ENCODE assay signal across 10 cellular contexts in the genomic region with DNA sequence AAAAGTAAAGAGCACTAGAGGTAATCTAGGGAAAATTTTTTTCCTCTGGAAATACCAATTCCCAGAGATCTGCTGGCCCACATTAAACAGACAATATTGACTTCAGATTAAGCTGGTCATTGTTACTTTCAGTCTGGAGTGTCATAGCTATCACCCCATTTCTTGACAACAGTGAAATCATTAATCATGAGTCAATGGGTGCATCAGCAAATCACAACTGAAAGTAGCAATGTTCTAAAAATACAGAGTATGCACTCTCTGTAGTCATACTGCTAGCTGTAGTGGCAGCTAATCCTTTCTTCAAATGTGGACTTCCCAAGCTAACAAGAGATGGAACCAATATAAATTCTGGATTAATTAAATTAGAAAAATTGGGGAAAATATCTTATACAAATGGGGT.
DNase-seq lines count a peak whose midpoint lies in the region; ATAC-seq, FAIRE-seq and TF ChIP-seq lines count a peak whose summit lies in the region.
"Had no signal": no experiment of that assay in that cellular context is flagged by ENCODE, and none has a peak within 500 bp of the region (broad histone marks: within the 10 kb centered on the region; RNA-seq: fewer than 3 reads in every experiment).

No MANE protein-coding gene starts in this region.

- H3K27me3 ChIP-seq in GM12878 (replicated peaks in 1 of 2; ENCODE audit: control insufficient read depth in 2 of 2, insufficient read depth in 2 of 2, low read length in 1 of 2) (no peaks in the 10 kb centered on the region), heart left ventricle (no peaks in the 10 kb centered on the region)
- H3K27me3 ChIP-seq: right lobe of liver had no signal

- DNase-seq in GM12878 (ENCODE audit: low read depth, low spot score) (peak; percentile 76), heart left ventricle (no peak), middle frontal gyrus (ENCODE audit: extremely low spot score, low spot score) (no peak), medulla oblongata (ENCODE audit: extremely low spot score) (no peak)
- DNase-seq: right lobe of liver, T-helper 17 cell had no signal

- H3K9me3 ChIP-seq in GM12878 (replicated peaks; ENCODE audit: control insufficient read depth, insufficient read depth, low read length) (peaks cover 6% of the 10 kb centered on the region), heart left ventricle (peaks cover 0 to 9% (median 3%) of the 10 kb centered on the region in 12 donors)
- H3K9me3 ChIP-seq: right lobe of liver had no signal

- H3K27ac ChIP-seq in GM12878 (ENCODE audit: control insufficient read depth, insufficient read depth) (peak overlapping the region; percentile 83), heart left ventricle (no peak overlapping the region)
- H3K27ac ChIP-seq: right lobe of liver had no signal

- POLR2A ChIA-PET in GM12878 (lab: Charles Lee), result interaction anchor here (0.7 to 2.5 kb wide), 5 partner anchors 9 to 130 kb away, joined by 3 to 27 read pairs (median 4); a partner anchor contains a TSS

- RAD21 ChIA-PET in GM12878 (lab: Charles Lee; ENCODE audit: unreplicated experiment), result interaction anchor here (0.7 to 3.2 kb wide), 19 partner anchors 8 to 425 kb away, joined by 3 to 58 read pairs (median 4); a partner anchor contains a TSS

- ATAC-seq in GM18870 (IDR thresholded peaks at IDR 0.05; ENCODE audit: unreplicated experiment) (peak; percentile 97), GM21423 (IDR thresholded peaks at IDR 0.05; ENCODE audit: unreplicated experiment) (peak; percentile 92), HG03060 (IDR thresholded peaks at IDR 0.05; ENCODE audit: low read depth, unreplicated experiment) (peak; percentile 96), GM12878 (peak; percentile 91), heart left ventricle (no peak)
- ATAC-seq: right lobe of liver, T-helper 17 cell had no signal

- peaks cover 11% of the 10 kb centered on the region; the same call in 1 of the 2 replicates for H3K4me1 ChIP-seq in GM12878 (ENCODE audit: control insufficient read depth, insufficient read depth, low read length)
- H3K4me1 ChIP-seq in heart left ventricle, result peaks cover 0 to 9% (median 0%) of the 10 kb centered on the region in 12 donors
- H3K4me1 ChIP-seq: right lobe of liver had no signal

- no peak for TF ChIP-seq POLR2A in GM12878 (IDR thresholded peaks at IDR 0.05; ENCODE audit: low read depth, low read length)
- no peak for TF ChIP-seq POLR2A in heart left ventricle (IDR thresholded peaks at IDR 0.05)

- no peaks in the 10 kb centered on the region; the same call in 1 of the 2 replicates for H3K79me2 ChIP-seq in GM12878 (ENCODE audit: control insufficient read depth, insufficient read depth, low read length)

- TF ChIP-seq RAD21 in GM12878 (IDR thresholded peaks at IDR 0.05; ENCODE audit: insufficient read depth, low read depth, low read length), result no peak

- H4K20me1 ChIP-seq in GM12878 (ENCODE audit: control insufficient read depth, insufficient read depth), result no peaks in the 10 kb centered on the region

- TF ChIP-seq CTCF in GM12878 (IDR thresholded peaks at IDR 0.05 in 2 of 3, conservative IDR thresholded peaks at IDR 0.05 in 1 of 3; ENCODE audit: control insufficient read depth in 2 of 3, extremely low read depth in 1 of 3, insufficient read depth in 1 of 3, low read depth in 3 of 3, low read length in 3 of 3) (no peak), heart left ventricle (IDR thresholded peaks at IDR 0.05) (no peak)

- SMC1A ChIA-PET in GM12878 (lab: Charles Lee; ENCODE audit: uncharacterized antibody, unreplicated experiment), result interaction anchor here (0.7 to 2.4 kb wide), 20 partner anchors 8 to 135 kb away, joined by 3 to 19 read pairs (median 4); a partner anchor contains a TSS

- in situ Hi-C loops in GM12878 (cut with MboI), result loop anchor here (25.0 kb wide), 5 partner anchors 88 to 837 kb away; a partner anchor contains a TSS

- H3K4me3 ChIP-seq in GM12878 (no peak overlapping the region), heart left ventricle (no peak overlapping the region)
- H3K4me3 ChIP-seq: right lobe of liver had no signal

- FAIRE-seq in GM12878 (lab: Jason Lieb, UNC), result peak; percentile 92
- FAIRE-seq: H1 had no signal

- no peak overlapping the region; the same call in 1 of the 2 replicates for H2AFZ ChIP-seq in GM12878 (ENCODE audit: control insufficient read depth, low read depth, low read length)

- CTCF ChIA-PET in GM12878 (lab: Yijun Ruan, JAX), result interaction anchor here (0.8 to 3.4 kb wide), 7 partner anchors 11 to 134 kb away, joined by 3 to 34 read pairs (median 3); a partner anchor contains a TSS

- H3K36me3 ChIP-seq in GM12878 (ENCODE audit: control insufficient read depth in 2 of 2, insufficient read depth in 2 of 2, low read length in 1 of 2) (no peaks in the 10 kb centered on the region), heart left ventricle (peaks cover 0 to 11% (median 0%) of the 10 kb centered on the region in 9 donors)
- H3K36me3 ChIP-seq: right lobe of liver had no signal

- intact Hi-C loops in GM12878 (cut with micrococcal nuclease; ENCODE audit: unreplicated experiment) (loop anchor here (2.0 to 5.0 kb wide), 3 partner anchors 37 to 425 kb away; a partner anchor contains a TSS), heart left ventricle (cut with DNase I) (loop anchor here in 1 of 10 donors (10.0 kb wide), 1 partner anchor 129 kb away; a partner anchor contains a TSS)

- peak overlapping the region; percentile 26 for H3K4me2 ChIP-seq in GM12878 (ENCODE audit: control insufficient read depth, insufficient read depth)

- no peak overlapping the region; the same call in 1 of the 2 replicates for H3K9ac ChIP-seq in GM12878 (ENCODE audit: control insufficient read depth, insufficient read depth, low read length)

- BruUV-seq in GM12878 (replicated peaks; lab: Mats Ljungman, UMichigan), result no TSS peak

- peak; percentile 82 to 91 for TF ChIP-seq EP300 in GM12878 (IDR thresholded peaks at IDR 0.05; ENCODE audit: borderline replicate concordance in 1 of 2, control insufficient read depth in 1 of 2, low read depth in 2 of 2, low read length in 2 of 2)

TF ChIP-seq in GM12878, 131 proteins besides CTCF, POLR2A, EP300 and RAD21 (continues in another document):
- no peak for TF ChIP-seq TBL1XR1 (IDR thresholded peaks at IDR 0.05; ENCODE audit: low read depth, low read length)
- no peak for TF ChIP-seq CBX5 (IDR thresholded peaks at IDR 0.05; ENCODE audit: low read depth)
- TF ChIP-seq, protein P1, sequence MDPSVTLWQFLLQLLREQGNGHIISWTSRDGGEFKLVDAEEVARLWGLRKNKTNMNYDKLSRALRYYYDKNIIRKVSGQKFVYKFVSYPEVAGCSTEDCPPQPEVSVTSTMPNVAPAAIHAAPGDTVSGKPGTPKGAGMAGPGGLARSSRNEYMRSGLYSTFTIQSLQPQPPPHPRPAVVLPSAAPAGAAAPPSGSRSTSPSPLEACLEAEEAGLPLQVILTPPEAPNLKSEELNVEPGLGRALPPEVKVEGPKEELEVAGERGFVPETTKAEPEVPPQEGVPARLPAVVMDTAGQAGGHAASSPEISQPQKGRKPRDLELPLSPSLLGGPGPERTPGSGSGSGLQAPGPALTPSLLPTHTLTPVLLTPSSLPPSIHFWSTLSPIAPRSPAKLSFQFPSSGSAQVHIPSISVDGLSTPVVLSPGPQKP (IDR thresholded peaks at IDR 0.05; ENCODE audit: low read depth, low read length), result no peak
- TF ChIP-seq, protein P2, sequence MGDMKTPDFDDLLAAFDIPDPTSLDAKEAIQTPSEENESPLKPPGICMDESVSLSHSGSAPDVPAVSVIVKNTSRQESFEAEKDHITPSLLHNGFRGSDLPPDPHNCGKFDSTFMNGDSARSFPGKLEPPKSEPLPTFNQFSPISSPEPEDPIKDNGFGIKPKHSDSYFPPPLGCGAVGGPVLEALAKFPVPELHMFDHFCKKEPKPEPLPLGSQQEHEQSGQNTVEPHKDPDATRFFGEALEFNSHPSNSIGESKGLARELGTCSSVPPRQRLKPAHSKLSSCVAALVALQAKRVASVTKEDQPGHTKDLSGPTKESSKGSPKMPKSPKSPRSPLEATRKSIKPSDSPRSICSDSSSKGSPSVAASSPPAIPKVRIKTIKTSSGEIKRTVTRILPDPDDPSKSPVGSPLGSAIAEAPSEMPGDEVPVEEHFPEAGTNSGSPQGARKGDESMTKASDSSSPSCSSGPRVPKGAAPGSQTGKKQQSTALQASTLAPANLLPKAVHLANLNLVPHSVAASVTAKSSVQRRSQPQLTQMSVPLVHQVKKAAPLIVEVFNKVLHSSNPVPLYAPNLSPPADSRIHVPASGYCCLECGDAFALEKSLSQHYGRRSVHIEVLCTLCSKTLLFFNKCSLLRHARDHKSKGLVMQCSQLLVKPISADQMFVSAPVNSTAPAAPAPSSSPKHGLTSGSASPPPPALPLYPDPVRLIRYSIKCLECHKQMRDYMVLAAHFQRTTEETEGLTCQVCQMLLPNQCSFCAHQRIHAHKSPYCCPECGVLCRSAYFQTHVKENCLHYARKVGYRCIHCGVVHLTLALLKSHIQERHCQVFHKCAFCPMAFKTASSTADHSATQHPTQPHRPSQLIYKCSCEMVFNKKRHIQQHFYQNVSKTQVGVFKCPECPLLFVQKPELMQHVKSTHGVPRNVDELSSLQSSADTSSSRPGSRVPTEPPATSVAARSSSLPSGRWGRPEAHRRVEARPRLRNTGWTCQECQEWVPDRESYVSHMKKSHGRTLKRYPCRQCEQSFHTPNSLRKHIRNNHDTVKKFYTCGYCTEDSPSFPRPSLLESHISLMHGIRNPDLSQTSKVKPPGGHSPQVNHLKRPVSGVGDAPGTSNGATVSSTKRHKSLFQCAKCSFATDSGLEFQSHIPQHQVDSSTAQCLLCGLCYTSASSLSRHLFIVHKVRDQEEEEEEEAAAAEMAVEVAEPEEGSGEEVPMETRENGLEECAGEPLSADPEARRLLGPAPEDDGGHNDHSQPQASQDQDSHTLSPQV (IDR thresholded peaks at IDR 0.05), result 0 out of 2 replicates have a peak, but pooled peaks have one; percentile 48

Comparison
In these comparisons a context has a peak if more than half of its experiments do, and no peak if none do; other contexts are left out.
1. ATAC-seq: peak in GM18870 (single experiment), GM21423 (single experiment), HG03060 (single experiment) and GM12878 (single experiment); none in heart left ventricle (0 of 4).